1 cellular context compared by ENCODE assay signal in the genomic region with DNA sequence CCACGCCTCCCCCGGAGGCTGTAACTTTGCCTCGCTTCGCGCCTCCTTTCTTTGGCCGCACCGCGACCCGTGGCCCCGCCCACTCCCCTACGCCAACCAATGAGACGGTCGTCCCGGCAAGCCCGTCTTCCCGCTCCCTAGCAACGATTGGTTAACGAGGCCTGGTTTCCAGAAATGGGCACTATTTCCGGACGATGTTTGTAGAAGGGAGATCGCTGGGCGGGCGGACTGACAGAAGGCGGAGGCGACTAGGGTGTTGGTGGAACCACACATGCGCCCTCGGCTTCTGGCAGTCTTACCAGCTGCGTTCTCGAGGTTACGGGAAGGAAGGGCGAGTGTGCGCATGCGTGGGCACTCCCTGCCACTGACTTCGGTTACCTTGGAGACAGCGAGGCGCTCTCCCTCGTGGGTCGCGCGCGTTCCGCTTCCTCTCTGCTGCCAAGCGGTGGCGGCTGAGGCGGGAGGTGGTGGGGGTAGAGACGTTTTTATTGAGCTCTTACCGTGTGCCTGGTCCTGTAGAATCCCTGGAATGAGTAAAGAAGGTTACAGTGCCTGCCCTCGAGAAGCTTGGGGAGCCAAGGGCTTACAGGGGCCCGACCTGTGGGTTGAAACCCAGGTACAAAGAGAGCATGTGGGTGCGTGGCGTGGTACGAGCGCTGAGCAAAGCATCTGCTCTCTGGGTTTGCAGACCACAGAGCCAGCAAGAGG.
A peak's percentile ranks its signal among the peaks of the same experiment; 100 is the strongest.
TF ChIP-seq lines count a peak whose summit lies in the region.

No MANE protein-coding gene starts in this region.

TF ChIP-seq in HepG2, 621 proteins besides CTCF, POLR2A, EP300 and RAD21 (continued from another document and continues in another):
- TF ChIP-seq, protein P1, sequence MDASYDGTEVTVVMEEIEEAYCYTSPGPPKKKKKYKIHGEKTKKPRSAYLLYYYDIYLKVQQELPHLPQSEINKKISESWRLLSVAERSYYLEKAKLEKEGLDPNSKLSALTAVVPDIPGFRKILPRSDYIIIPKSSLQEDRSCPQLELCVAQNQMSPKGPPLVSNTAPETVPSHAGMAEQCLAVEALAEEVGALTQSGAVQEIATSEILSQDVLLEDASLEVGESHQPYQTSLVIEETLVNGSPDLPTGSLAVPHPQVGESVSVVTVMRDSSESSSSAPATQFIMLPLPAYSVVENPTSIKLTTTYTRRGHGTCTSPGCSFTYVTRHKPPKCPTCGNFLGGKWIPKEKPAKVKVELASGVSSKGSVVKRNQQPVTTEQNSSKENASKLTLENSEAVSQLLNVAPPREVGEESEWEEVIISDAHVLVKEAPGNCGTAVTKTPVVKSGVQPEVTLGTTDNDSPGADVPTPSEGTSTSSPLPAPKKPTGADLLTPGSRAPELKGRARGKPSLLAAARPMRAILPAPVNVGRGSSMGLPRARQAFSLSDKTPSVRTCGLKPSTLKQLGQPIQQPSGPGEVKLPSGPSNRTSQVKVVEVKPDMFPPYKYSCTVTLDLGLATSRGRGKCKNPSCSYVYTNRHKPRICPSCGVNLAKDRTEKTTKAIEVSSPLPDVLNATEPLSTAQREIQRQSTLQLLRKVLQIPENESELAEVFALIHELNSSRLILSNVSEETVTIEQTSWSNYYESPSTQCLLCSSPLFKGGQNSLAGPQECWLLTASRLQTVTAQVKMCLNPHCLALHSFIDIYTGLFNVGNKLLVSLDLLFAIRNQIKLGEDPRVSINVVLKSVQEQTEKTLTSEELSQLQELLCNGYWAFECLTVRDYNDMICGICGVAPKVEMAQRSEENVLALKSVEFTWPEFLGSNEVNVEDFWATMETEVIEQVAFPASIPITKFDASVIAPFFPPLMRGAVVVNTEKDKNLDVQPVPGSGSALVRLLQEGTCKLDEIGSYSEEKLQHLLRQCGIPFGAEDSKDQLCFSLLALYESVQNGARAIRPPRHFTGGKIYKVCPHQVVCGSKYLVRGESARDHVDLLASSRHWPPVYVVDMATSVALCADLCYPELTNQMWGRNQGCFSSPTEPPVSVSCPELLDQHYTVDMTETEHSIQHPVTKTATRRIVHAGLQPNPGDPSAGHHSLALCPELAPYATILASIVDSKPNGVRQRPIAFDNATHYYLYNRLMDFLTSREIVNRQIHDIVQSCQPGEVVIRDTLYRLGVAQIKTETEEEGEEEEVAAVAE (CRISPR knock-in tag; IDR thresholded peaks at IDR 0.05; ENCODE audit: borderline replicate concordance), result 0 out of 2 replicates have a peak, but pooled peaks have one; percentile 22
- TF ChIP-seq, protein P2, sequence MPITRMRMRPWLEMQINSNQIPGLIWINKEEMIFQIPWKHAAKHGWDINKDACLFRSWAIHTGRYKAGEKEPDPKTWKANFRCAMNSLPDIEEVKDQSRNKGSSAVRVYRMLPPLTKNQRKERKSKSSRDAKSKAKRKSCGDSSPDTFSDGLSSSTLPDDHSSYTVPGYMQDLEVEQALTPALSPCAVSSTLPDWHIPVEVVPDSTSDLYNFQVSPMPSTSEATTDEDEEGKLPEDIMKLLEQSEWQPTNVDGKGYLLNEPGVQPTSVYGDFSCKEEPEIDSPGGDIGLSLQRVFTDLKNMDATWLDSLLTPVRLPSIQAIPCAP (CRISPR knock-in tag; IDR thresholded peaks at IDR 0.05; ENCODE audit: low read depth), result no peak
- TF ChIP-seq RELA (CRISPR knock-in tag; IDR thresholded peaks at IDR 0.05) (0 out of 2 replicates have a peak, but pooled peaks have one; percentile 29), ZNF234 (CRISPR knock-in tag; conservative IDR thresholded peaks at IDR 0.05) (no peak), ATF5 (CRISPR knock-in tag; IDR thresholded peaks at IDR 0.05; ENCODE audit: low read depth) (no peak), ZFYVE20 (CRISPR knock-in tag; IDR thresholded peaks at IDR 0.05; ENCODE audit: borderline replicate concordance, low read depth) (no peak), ZBTB7A (CRISPR knock-in tag; IDR thresholded peaks at IDR 0.05) (no peak), MAZ (IDR thresholded peaks at IDR 0.05; ENCODE audit: borderline replicate concordance, low read depth, low read length) (no peak; the same call in 1 of the 2 replicates), MAZ (CRISPR knock-in tag; IDR thresholded peaks at IDR 0.05; ENCODE audit: low read depth) (peak; percentile 85; the same call in 1 of the 2 replicates), MLLT10 (CRISPR knock-in tag; IDR thresholded peaks at IDR 0.05) (no peak), GRHL1 (CRISPR knock-in tag; conservative IDR thresholded peaks at IDR 0.05) (no peak), NONO (IDR thresholded peaks at IDR 0.05) (no peak), NONO (CRISPR knock-in tag; conservative IDR thresholded peaks at IDR 0.05) (no peak), HNF4G (IDR thresholded peaks at IDR 0.05; ENCODE audit: borderline replicate concordance, low read depth, low read length) (no peak), HNF4G (CRISPR knock-in tag; IDR thresholded peaks at IDR 0.05; ENCODE audit: borderline replicate concordance, low read depth) (no peak; the same call in 1 of the 2 replicates), PITX1 (CRISPR knock-in tag; IDR thresholded peaks at IDR 0.05) (peak; percentile 77), KDM3A (CRISPR knock-in tag; IDR thresholded peaks at IDR 0.05; ENCODE audit: low read depth) (0 out of 2 replicates have a peak, but pooled peaks have one; percentile 34), RXRA (CRISPR knock-in tag; IDR thresholded peaks at IDR 0.05) (peak; percentile 71; the same call in 1 of the 2 replicates), NCOA1 (CRISPR knock-in tag; IDR thresholded peaks at IDR 0.05) (no peak), NFKBIZ (CRISPR knock-in tag; IDR thresholded peaks at IDR 0.05) (peak; percentile 2; the same call in 1 of the 2 replicates), HNRNPL (IDR thresholded peaks at IDR 0.05; ENCODE audit: low read depth, low read length) (no peak), MTERF4 (CRISPR knock-in tag; IDR thresholded peaks at IDR 0.05) (no peak)
- TF ChIP-seq, protein P3, sequence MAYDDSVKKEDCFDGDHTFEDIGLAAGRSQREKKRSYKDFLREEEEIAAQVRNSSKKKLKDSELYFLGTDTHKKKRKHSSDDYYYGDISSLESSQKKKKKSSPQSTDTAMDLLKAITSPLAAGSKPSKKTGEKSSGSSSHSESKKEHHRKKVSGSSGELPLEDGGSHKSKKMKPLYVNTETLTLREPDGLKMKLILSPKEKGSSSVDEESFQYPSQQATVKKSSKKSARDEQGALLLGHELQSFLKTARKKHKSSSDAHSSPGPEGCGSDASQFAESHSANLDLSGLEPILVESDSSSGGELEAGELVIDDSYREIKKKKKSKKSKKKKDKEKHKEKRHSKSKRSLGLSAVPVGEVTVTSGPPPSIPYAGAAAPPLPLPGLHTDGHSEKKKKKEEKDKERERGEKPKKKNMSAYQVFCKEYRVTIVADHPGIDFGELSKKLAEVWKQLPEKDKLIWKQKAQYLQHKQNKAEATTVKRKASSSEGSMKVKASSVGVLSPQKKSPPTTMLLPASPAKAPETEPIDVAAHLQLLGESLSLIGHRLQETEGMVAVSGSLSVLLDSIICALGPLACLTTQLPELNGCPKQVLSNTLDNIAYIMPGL (CRISPR knock-in tag; IDR thresholded peaks at IDR 0.05; ENCODE audit: borderline replicate concordance in 1 of 2, low read depth in 1 of 2), result peak; percentile 21 to 49; a peak in 2 of 4 replicates
- TF ChIP-seq, protein P4, sequence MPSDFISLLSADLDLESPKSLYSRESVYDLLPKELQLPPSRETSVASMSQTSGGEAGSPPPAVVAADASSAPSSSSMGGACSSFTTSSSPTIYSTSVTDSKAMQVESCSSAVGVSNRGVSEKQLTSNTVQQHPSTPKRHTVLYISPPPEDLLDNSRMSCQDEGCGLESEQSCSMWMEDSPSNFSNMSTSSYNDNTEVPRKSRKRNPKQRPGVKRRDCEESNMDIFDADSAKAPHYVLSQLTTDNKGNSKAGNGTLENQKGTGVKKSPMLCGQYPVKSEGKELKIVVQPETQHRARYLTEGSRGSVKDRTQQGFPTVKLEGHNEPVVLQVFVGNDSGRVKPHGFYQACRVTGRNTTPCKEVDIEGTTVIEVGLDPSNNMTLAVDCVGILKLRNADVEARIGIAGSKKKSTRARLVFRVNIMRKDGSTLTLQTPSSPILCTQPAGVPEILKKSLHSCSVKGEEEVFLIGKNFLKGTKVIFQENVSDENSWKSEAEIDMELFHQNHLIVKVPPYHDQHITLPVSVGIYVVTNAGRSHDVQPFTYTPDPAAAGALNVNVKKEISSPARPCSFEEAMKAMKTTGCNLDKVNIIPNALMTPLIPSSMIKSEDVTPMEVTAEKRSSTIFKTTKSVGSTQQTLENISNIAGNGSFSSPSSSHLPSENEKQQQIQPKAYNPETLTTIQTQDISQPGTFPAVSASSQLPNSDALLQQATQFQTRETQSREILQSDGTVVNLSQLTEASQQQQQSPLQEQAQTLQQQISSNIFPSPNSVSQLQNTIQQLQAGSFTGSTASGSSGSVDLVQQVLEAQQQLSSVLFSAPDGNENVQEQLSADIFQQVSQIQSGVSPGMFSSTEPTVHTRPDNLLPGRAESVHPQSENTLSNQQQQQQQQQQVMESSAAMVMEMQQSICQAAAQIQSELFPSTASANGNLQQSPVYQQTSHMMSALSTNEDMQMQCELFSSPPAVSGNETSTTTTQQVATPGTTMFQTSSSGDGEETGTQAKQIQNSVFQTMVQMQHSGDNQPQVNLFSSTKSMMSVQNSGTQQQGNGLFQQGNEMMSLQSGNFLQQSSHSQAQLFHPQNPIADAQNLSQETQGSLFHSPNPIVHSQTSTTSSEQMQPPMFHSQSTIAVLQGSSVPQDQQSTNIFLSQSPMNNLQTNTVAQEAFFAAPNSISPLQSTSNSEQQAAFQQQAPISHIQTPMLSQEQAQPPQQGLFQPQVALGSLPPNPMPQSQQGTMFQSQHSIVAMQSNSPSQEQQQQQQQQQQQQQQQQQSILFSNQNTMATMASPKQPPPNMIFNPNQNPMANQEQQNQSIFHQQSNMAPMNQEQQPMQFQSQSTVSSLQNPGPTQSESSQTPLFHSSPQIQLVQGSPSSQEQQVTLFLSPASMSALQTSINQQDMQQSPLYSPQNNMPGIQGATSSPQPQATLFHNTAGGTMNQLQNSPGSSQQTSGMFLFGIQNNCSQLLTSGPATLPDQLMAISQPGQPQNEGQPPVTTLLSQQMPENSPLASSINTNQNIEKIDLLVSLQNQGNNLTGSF (CRISPR knock-in tag; IDR thresholded peaks at IDR 0.05), result no peak; the same call in 1 of the 2 replicates
- TF ChIP-seq, protein P5, sequence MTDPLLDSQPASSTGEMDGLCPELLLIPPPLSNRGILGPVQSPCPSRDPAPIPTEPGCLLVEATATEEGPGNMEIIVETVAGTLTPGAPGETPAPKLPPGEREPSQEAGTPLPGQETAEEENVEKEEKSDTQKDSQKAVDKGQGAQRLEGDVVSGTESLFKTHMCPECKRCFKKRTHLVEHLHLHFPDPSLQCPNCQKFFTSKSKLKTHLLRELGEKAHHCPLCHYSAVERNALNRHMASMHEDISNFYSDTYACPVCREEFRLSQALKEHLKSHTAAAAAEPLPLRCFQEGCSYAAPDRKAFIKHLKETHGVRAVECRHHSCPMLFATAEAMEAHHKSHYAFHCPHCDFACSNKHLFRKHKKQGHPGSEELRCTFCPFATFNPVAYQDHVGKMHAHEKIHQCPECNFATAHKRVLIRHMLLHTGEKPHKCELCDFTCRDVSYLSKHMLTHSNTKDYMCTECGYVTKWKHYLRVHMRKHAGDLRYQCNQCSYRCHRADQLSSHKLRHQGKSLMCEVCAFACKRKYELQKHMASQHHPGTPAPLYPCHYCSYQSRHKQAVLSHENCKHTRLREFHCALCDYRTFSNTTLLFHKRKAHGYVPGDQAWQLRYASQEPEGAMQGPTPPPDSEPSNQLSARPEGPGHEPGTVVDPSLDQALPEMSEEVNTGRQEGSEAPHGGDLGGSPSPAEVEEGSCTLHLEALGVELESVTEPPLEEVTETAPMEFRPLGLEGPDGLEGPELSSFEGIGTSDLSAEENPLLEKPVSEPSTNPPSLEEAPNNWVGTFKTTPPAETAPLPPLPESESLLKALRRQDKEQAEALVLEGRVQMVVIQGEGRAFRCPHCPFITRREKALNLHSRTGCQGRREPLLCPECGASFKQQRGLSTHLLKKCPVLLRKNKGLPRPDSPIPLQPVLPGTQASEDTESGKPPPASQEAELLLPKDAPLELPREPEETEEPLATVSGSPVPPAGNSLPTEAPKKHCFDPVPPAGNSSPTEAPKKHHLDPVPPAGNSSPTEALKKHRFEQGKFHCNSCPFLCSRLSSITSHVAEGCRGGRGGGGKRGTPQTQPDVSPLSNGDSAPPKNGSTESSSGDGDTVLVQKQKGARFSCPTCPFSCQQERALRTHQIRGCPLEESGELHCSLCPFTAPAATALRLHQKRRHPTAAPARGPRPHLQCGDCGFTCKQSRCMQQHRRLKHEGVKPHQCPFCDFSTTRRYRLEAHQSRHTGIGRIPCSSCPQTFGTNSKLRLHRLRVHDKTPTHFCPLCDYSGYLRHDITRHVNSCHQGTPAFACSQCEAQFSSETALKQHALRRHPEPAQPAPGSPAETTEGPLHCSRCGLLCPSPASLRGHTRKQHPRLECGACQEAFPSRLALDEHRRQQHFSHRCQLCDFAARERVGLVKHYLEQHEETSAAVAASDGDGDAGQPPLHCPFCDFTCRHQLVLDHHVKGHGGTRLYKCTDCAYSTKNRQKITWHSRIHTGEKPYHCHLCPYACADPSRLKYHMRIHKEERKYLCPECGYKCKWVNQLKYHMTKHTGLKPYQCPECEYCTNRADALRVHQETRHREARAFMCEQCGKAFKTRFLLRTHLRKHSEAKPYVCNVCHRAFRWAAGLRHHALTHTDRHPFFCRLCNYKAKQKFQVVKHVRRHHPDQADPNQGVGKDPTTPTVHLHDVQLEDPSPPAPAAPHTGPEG (CRISPR knock-in tag; IDR thresholded peaks at IDR 0.05), result no peak
